ENCODE assay signal across 1 cellular context in genomic region chr3:188673509-188674239, GRCh38.
A peak's percentile ranks its signal among the peaks of the same experiment; 100 is the strongest.
TF ChIP-seq lines count a peak whose summit lies in the region.

No MANE protein-coding gene starts in this region.

TF ChIP-seq in IMR-90, 13 proteins besides CTCF, POLR2A, EP300 and RAD21 (continued from another document):
- peak; percentile 59 for TF ChIP-seq MAFK (IDR thresholded peaks at IDR 0.05; ENCODE audit: low read depth, low read length)
